Comparison of ENCODE assay signal across 27 cellular contexts in the genomic region with DNA sequence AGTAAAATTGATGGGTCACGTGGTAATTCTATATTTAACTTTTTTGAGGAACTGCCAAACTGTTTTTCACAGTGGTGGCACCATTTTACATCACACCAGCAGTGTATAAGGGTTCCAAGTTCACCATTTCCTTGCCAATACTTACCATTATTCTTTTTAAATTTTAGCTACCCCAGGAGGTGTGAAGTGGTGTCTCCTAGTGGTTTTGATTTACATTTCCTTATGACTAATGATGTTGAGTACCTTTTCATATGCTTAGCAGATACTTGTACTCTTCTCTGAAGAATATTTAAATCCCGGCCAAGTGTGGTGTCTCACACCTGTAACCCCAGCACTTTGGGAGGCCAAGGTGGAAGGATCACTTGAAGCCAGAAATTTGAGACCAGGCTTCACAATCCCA.
"Had no signal": no experiment of that assay in that cellular context is flagged by ENCODE, and none has a peak within 500 bp of the region (broad histone marks: within the 10 kb centered on the region; RNA-seq: fewer than 3 reads in every experiment).

No MANE protein-coding gene starts in this region.

- H3K27me3 Mint-ChIP-seq: activated CD4-positive, alpha-beta memory T cell treated with anti-CD3 and anti-CD28 coated beads for 36 hours; activated naive CD4-positive, alpha-beta T cell treated with anti-CD3 and anti-CD28 coated beads, Interleukin-2, amount 50 U/mL, for 24 hours; effector memory CD8-positive, alpha-beta T cell had no signal

- H3K9me3 Mint-ChIP-seq: activated CD4-positive, alpha-beta memory T cell treated with anti-CD3 and anti-CD28 coated beads for 36 hours; activated naive CD4-positive, alpha-beta T cell treated with anti-CD3 and anti-CD28 coated beads for 36 hours; activated naive CD4-positive, alpha-beta T cell treated with anti-CD3 and anti-CD28 coated beads, Interleukin-2, amount 50 U/mL, for 24 hours; activated T-cell treated with anti-CD3 and anti-CD28 coated beads, Interleukin-2, amount 50 U/mL, for 4 hours; effector memory CD8-positive, alpha-beta T cell had no signal

- H3K27ac Mint-ChIP-seq: activated CD4-positive, alpha-beta memory T cell treated with anti-CD3 and anti-CD28 coated beads for 36 hours; activated naive CD4-positive, alpha-beta T cell treated with anti-CD3 and anti-CD28 coated beads for 36 hours; activated naive CD4-positive, alpha-beta T cell treated with anti-CD3 and anti-CD28 coated beads, Interleukin-2, amount 50 U/mL, for 24 hours; effector memory CD8-positive, alpha-beta T cell; WTC11 had no signal

- H3K4me3 Mint-ChIP-seq: activated CD4-positive, alpha-beta memory T cell treated with anti-CD3 and anti-CD28 coated beads for 36 hours; activated naive CD4-positive, alpha-beta T cell treated with anti-CD3 and anti-CD28 coated beads for 36 hours; activated naive CD4-positive, alpha-beta T cell treated with anti-CD3 and anti-CD28 coated beads, Interleukin-2, amount 50 U/mL, for 24 hours; activated T-cell treated with anti-CD3 and anti-CD28 coated beads, Interleukin-2, amount 50 U/mL, for 4 hours; effector memory CD8-positive, alpha-beta T cell; WTC11 had no signal

- H3K4me1 ChIP-seq: adrenal gland, body of pancreas, foreskin keratinocyte, gastrocnemius medialis, heart left ventricle had no signal

- H3K9me3 ChIP-seq: adrenal gland, body of pancreas, esophagus muscularis mucosa, gastrocnemius medialis, heart left ventricle had no signal

- H3K27ac ChIP-seq: adrenal gland, body of pancreas, esophagus muscularis mucosa, foreskin keratinocyte, gastrocnemius medialis, heart left ventricle, VCaP had no signal

- DNase-seq: activated CD4-positive, alpha-beta memory T cell treated with anti-CD3 and anti-CD28 coated beads for 36 hours; activated CD4-positive, alpha-beta T cell treated with anti-CD3 and anti-CD28 coated beads for 1 hour; activated CD4-positive, alpha-beta T cell treated with anti-CD3 and anti-CD28 coated beads for 48 hours; activated CD4-positive, alpha-beta T cell treated with anti-CD3 and anti-CD28 coated beads, Interleukin-2, amount 50 U/mL, for 1 hour; activated CD8-positive, alpha-beta memory T cell treated with anti-CD3 and anti-CD28 coated beads for 24 hours; activated effector memory CD4-positive, alpha-beta T cell treated with Interleukin-2 at 50 U/mL for 16 hours; activated gamma-delta T cell treated with Interleukin-2 at 50 U/mL for 16 hours; activated naive CD4-positive, alpha-beta T cell treated with anti-CD3 and anti-CD28 coated beads for 36 hours; activated T-cell treated with anti-CD3 and anti-CD28 coated beads, Interleukin-2, amount 50 U/mL, for 4 hours; adrenal gland; amygdala; aorta; body of pancreas; caudate nucleus; cortex of kidney; dermis blood vessel endothelial cell; effector CD4-positive, alpha-beta T cell; effector memory CD8-positive, alpha-beta T cell; erythroblast; gastrocnemius medialis; glutamatergic neuron; heart left ventricle had no signal

- ATAC-seq: activated T-cell treated with anti-CD3 and anti-CD28 coated beads, Interleukin-2, amount 50 U/mL, for 4 hours; body of pancreas; effector memory CD8-positive, alpha-beta T cell; foreskin keratinocyte; gastrocnemius medialis; heart left ventricle; WTC11 had no signal

- H3K4me1 Mint-ChIP-seq: WTC11 had no signal

- H3K27me3 ChIP-seq: adrenal gland, body of pancreas, esophagus muscularis mucosa, foreskin keratinocyte, gastrocnemius medialis, heart left ventricle had no signal

- H3K4me3 ChIP-seq: adrenal gland, body of pancreas, esophagus muscularis mucosa, gastrocnemius medialis, heart left ventricle had no signal
